ENCODE assay signal across 8 cellular contexts in the genomic region with DNA sequence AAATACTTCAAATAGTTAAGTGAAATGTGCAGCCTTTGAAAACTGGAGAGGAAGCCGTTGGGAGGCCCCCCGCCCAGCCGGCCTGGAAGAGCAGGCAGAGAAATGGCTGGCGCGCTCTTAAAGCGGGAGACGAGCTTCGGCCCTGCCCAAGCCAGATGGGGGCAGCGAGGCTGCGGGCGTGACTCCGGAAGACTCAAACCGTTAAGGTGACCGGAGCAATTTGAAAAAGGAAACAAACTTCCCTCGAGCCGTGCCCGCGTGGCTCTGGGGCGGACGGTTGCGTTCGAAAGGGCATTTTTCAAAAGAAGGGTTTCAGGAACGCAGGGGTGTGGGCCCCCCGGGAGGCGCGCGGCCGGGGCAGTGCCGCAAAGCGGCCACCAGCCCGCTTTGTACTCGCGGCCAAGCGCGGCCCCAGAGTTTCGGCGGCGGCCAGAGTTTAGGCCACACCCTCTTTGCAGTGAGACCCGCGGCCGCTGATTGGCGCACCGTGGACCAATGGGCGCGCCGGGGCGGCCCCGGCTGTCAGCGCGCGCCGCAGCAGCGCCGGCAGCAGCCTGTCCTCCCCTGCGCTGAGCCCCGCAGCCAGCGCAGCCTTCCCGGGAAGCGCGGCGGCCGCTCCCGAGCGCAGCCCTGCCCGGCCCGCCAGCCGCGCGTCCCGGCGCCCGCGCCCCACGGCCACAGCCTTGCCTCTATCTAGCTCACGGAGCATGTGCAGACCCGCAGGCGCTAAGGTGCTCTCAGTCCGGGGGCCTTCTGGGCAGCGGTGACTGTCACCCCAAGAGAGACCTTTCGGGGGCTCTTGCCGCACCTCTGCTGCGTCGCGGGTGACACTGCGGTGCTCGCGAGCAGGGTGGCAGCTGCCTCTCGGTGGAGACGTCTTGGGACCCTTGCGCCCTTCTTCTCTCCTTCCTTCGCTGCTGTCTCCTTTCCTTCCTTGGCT. TPM values are rescaled to one million over a fixed set of nuclear protein-coding genes. Genes with fewer than 3 reads are reported as not detected.
DNase-seq lines count a peak whose midpoint lies in the region; ATAC-seq and TF ChIP-seq lines count a peak whose summit lies in the region.

A gene with protein sequence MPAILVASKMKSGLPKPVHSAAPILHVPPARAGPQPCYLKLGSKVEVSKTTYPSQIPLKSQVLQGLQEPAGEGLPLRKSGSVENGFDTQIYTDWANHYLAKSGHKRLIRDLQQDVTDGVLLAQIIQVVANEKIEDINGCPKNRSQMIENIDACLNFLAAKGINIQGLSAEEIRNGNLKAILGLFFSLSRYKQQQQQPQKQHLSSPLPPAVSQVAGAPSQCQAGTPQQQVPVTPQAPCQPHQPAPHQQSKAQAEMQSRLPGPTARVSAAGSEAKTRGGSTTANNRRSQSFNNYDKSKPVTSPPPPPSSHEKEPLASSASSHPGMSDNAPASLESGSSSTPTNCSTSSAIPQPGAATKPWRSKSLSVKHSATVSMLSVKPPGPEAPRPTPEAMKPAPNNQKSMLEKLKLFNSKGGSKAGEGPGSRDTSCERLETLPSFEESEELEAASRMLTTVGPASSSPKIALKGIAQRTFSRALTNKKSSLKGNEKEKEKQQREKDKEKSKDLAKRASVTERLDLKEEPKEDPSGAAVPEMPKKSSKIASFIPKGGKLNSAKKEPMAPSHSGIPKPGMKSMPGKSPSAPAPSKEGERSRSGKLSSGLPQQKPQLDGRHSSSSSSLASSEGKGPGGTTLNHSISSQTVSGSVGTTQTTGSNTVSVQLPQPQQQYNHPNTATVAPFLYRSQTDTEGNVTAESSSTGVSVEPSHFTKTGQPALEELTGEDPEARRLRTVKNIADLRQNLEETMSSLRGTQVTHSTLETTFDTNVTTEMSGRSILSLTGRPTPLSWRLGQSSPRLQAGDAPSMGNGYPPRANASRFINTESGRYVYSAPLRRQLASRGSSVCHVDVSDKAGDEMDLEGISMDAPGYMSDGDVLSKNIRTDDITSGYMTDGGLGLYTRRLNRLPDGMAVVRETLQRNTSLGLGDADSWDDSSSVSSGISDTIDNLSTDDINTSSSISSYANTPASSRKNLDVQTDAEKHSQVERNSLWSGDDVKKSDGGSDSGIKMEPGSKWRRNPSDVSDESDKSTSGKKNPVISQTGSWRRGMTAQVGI (N-terminal part only) (plus strand): TSS at position 557 of the 940 bp plus-strand sequence. CDS start 859 bp downstream, outside the sequence.

- peaks cover 0 to 33% (median 0%) of the 10 kb centered on the region in 7 donors for H3K27me3 ChIP-seq in heart right ventricle
- H3K27me3 ChIP-seq in tibial nerve: peaks cover 0 to 13% of the 10 kb centered on the region in 2 donors

- ATAC-seq in HG02588 (IDR thresholded peaks at IDR 0.05; ENCODE audit: unreplicated experiment) (peak; percentile 100), heart right ventricle (peak; percentile 88 to 97 (median 94))

- WGBS in heart right ventricle, 2 donors: 0 to 1% methylated on average over 85 to 91 of the region's 91 CpGs
- 0% methylated on average over 45 to 78 of the region's 91 CpGs for WGBS in tibial nerve, 2 donors

- TF ChIP-seq CTCF in GM10266 (IDR thresholded peaks at IDR 0.05; ENCODE audit: control insufficient read depth, insufficient read depth, low read depth, missing control alignments) (no peak), heart right ventricle (IDR thresholded peaks at IDR 0.05) (peak in 4 of 9 donors; percentile 4 to 21 (median 13)), tibial nerve (IDR thresholded peaks at IDR 0.05) (peak in 2 of 5 experiments; percentile 49 to 51)

- TF ChIP-seq POLR2A in tibial nerve (IDR thresholded peaks at IDR 0.05): peak; percentile 94 to 96

- H3K4me1 ChIP-seq in heart right ventricle (peaks cover 7 to 60% (median 47%) of the 10 kb centered on the region in 9 donors), tibial nerve (peaks cover 0 to 57% (median 11%) of the 10 kb centered on the region in 4 donors)

- no peaks in the 10 kb centered on the region for H3K36me3 ChIP-seq in heart right ventricle
- H3K36me3 ChIP-seq in tibial nerve: no peaks in the 10 kb centered on the region

- DNase-seq in GM10266 (ENCODE audit: extremely low spot score): peak; percentile 93
- peak; percentile 92 for DNase-seq in NCI-H1092 (lab: John Stamatoyannopoulos, UW)
- peak; percentile 92 for DNase-seq in SW480 (ENCODE audit: low spot score)
- peak; percentile 82 for DNase-seq in amniotic epithelial cell (ENCODE audit: low read depth)
- DNase-seq in heart right ventricle: peak; percentile 92 to 93
- peak; percentile 90 for DNase-seq in pons (ENCODE audit: low spot score)
- DNase-seq in tibial nerve (ENCODE audit: low spot score in 2 of 2): peak; percentile 86 to 87

- H3K4me3 ChIP-seq in heart right ventricle (peak within 1 kb of the TSS; percentile 50 to 83 (median 74)), tibial nerve (peak within 1 kb of the TSS; percentile 40 to 80 (median 68))

- peak within 1 kb of the TSS; percentile 85 to 98 (median 96) for H3K27ac ChIP-seq in heart right ventricle
- H3K27ac ChIP-seq in tibial nerve: peak within 1 kb of the TSS; percentile 77 to 94 (median 86)

- intact Hi-C loops in heart right ventricle (cut with DNase I): loop anchor here in 6 of 10 donors (2.0 to 10.0 kb wide), 6 partner anchors 30 to 138 kb away; no protein-coding TSS in a partner anchor

- peak; percentile 8 to 97 for TF ChIP-seq EP300 in tibial nerve (IDR thresholded peaks at IDR 0.05)

- H3K9me3 ChIP-seq in heart right ventricle: no peaks in the 10 kb centered on the region
- H3K9me3 ChIP-seq in tibial nerve: no peaks in the 10 kb centered on the region

RNA-seq across cellular contexts. Expression of the gene that starts here (rescaled TPM):
- 10 to 100 TPM; 11.3 to 34.7 (median 23.7) TPM for total RNA-seq in heart right ventricle
- 1 to 10 TPM; 6.9 to 9.1 TPM for polyA plus RNA-seq in heart right ventricle
- 10 to 100 TPM; 19.2 to 34.7 (median 25.8) TPM for total RNA-seq in tibial nerve

Comparison
In these comparisons a context has a peak if more than half of its experiments do, and no peak if none do; other contexts are left out.
1. Peak in every context shown above with its lines: DNase-seq, ATAC-seq, H3K4me3 ChIP-seq and H3K27ac ChIP-seq.